ENCODE assay signal across 22 cellular contexts in the genomic region with DNA sequence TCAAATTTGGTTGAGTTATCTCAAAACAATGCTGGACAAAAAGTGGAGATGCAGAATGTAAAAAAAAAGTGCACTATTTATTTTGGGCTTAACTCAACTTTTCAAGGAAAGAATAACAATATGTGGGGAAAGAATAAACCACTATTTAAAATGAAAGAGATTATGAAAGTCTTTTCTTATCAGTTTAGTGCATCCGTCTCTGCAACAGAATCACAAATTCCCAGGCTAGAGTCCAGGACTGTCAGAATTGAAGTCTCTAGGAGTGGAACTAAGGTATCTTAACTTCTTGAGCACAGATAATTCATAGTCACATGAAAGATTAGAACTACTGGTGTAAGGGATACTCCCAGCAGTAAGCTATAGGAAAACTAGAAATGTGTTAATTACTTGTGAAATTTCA.
DNase-seq lines count a peak whose midpoint lies in the region; ATAC-seq, FAIRE-seq and TF ChIP-seq lines count a peak whose summit lies in the region.
"Had no signal": no experiment of that assay in that cellular context is flagged by ENCODE, and none has a peak within 500 bp of the region (broad histone marks: within the 10 kb centered on the region; RNA-seq: fewer than 3 reads in every experiment).

No MANE protein-coding gene starts in this region.

- H3K4me3 Mint-ChIP-seq in endodermal cell, result no peak overlapping the region
- H3K4me3 Mint-ChIP-seq in stimulated activated naive B cell treated with anti-CD40 and anti-IgM and Interleukin-4, amounts not matched to agents 10 μg/mL and 1 μg/mL and 100 μg/mL, for 72 hours, result no peak overlapping the region
- H3K4me3 Mint-ChIP-seq: CD4-positive, alpha-beta memory T cell; HFFc6 had no signal

- no peaks in the 10 kb centered on the region for H3K27me3 ChIP-seq in endothelial cell of umbilical vein (ENCODE audit: control insufficient read depth in 2 of 2, insufficient read depth in 2 of 2, low read length in 2 of 2)
- no peaks in the 10 kb centered on the region for H3K27me3 ChIP-seq in endodermal cell (ENCODE audit: control insufficient read depth, insufficient read depth, low read length, poor library complexity, severe bottlenecking)

- FAIRE-seq in A204.1 (lab: Jason Lieb, UNC) (peak; percentile 9), endothelial cell of umbilical vein (lab: Jason Lieb, UNC) (no peak)
- FAIRE-seq: GM12891, GM18507, H54 had no signal

- intact Hi-C loops in endothelial cell of umbilical vein (cut with micrococcal nuclease), result no loop called here

- POLR2A ChIA-PET in endothelial cell of umbilical vein (lab: Charles Lee), result no interaction called here

- dilution Hi-C loops in endothelial cell of umbilical vein (cut with MboI; ENCODE audit: extremely low pct_ligation_motif_present, low sequenced_read_pairs), result no loop called here

- H2AFZ ChIP-seq in endothelial cell of umbilical vein (ENCODE audit: low read depth, low read length), result no peak overlapping the region

- peaks cover 8% of the 10 kb centered on the region for H3K9me3 Mint-ChIP-seq in endodermal cell
- H3K9me3 Mint-ChIP-seq in stimulated activated naive B cell treated with anti-CD40 and anti-IgM and Interleukin-4, amounts not matched to agents 10 μg/mL and 1 μg/mL and 100 μg/mL, for 72 hours, result peaks cover 0 to 1% of the 10 kb centered on the region in 2 donors
- H3K9me3 Mint-ChIP-seq: CD4-positive, alpha-beta memory T cell; HFFc6 had no signal

- CTCF ChIA-PET in endothelial cell of umbilical vein (lab: Charles Lee), result no interaction called here

- no peaks in the 10 kb centered on the region for H4K20me1 ChIP-seq in endothelial cell of umbilical vein (replicated peaks; ENCODE audit: control insufficient read depth, extremely low read depth, insufficient read depth, low read length)

- H3K9me1 ChIP-seq in endothelial cell of umbilical vein (replicated peaks; ENCODE audit: control insufficient read depth, extremely low read depth, insufficient read depth, low read length), result no peaks in the 10 kb centered on the region

- H3K27ac ChIP-seq in endothelial cell of umbilical vein (ENCODE audit: insufficient read depth, low read depth, low read length) (no peak overlapping the region), endodermal cell (ENCODE audit: low read depth, low read length) (no peak overlapping the region)

- ATAC-seq in GM19455 (IDR thresholded peaks at IDR 0.05; ENCODE audit: unreplicated experiment), result no peak
- no peak for ATAC-seq in stimulated activated naive B cell treated with anti-CD40 and anti-IgM and Interleukin-4, amounts not matched to agents 10 μg/mL and 1 μg/mL and 100 μg/mL, for 72 hours (replicated peaks)

- H3K27ac Mint-ChIP-seq in endodermal cell, result no peak overlapping the region
- H3K27ac Mint-ChIP-seq in stimulated activated naive B cell treated with anti-CD40 and anti-IgM and Interleukin-4, amounts not matched to agents 10 μg/mL and 1 μg/mL and 100 μg/mL, for 72 hours, result no peak overlapping the region
- H3K27ac Mint-ChIP-seq: CD4-positive, alpha-beta memory T cell; HFFc6 had no signal

- H3K4me1 ChIP-seq in endothelial cell of umbilical vein (ENCODE audit: control insufficient read depth, extremely low read depth, insufficient read depth, low read length) (peaks cover 2% of the 10 kb centered on the region), endodermal cell (ENCODE audit: control insufficient read depth, insufficient read depth, low read length) (no peaks in the 10 kb centered on the region)

- no TSS peak for BruUV-seq in endothelial cell of umbilical vein (replicated peaks; lab: Mats Ljungman, UMichigan)

- H3K4me3 ChIP-seq in endothelial cell of umbilical vein (replicated peaks in 1 of 3; ENCODE audit: insufficient read depth in 1 of 3, low read depth in 1 of 3, low read length in 3 of 3), result no peak overlapping the region
- no peak overlapping the region for H3K4me3 ChIP-seq in endodermal cell (ENCODE audit: low read length)
- H3K4me3 ChIP-seq: HAP-1 had no signal

- no peaks in the 10 kb centered on the region for H3K79me2 ChIP-seq in endothelial cell of umbilical vein (ENCODE audit: control insufficient read depth, insufficient read depth, low read length)

- no peaks in the 10 kb centered on the region for H3K36me3 ChIP-seq in endothelial cell of umbilical vein (ENCODE audit: control insufficient read depth in 2 of 2, extremely low read depth in 1 of 2, insufficient read depth in 2 of 2, low read length in 2 of 2)
- H3K36me3 ChIP-seq in endodermal cell (ENCODE audit: control insufficient read depth, insufficient read depth, low read length), result no peaks in the 10 kb centered on the region
- H3K36me3 ChIP-seq: HAP-1 had no signal

- peak; percentile 80 for DNase-seq in OCI-M1 (lab: John Stamatoyannopoulos, UW)
- DNase-seq in astrocyte of the hippocampus (ENCODE audit: low read depth, low spot score), result peak; percentile 2
- peak; percentile 79 for DNase-seq in endothelial cell of umbilical vein (ENCODE audit: low read depth, low spot score)
- DNase-seq in endodermal cell, result no peak
- no peak for DNase-seq in NOMO-1 treated with dmso at 0.1 percent for 144 hours (lab: John Stamatoyannopoulos, UW; ENCODE audit: unreplicated experiment)
- DNase-seq in stimulated activated naive B cell treated with anti-CD40 and anti-IgM and Interleukin-4, amounts not matched to agents 10 μg/mL and 1 μg/mL and 100 μg/mL, for 72 hours, result no peak
- DNase-seq: 8988T; C1 segment of cervical spinal cord; Calu3; CD4-positive, alpha-beta memory T cell; COR-L47; DMS53; DMS79 treated with DMSO at 0.1 percent for 48 hours; GF-D8; GOT3; HFFc6 had no signal

- no peaks in the 10 kb centered on the region for H3K4me1 Mint-ChIP-seq in endodermal cell
- no peaks in the 10 kb centered on the region for H3K4me1 Mint-ChIP-seq in stimulated activated naive B cell treated with anti-CD40 and anti-IgM and Interleukin-4, amounts not matched to agents 10 μg/mL and 1 μg/mL and 100 μg/mL, for 72 hours
- H3K4me1 Mint-ChIP-seq: CD4-positive, alpha-beta memory T cell had no signal

- peaks cover 1% of the 10 kb centered on the region for H3K36me3 Mint-ChIP-seq in endodermal cell (ENCODE audit: low read depth)
- no peaks in the 10 kb centered on the region for H3K36me3 Mint-ChIP-seq in stimulated activated naive B cell treated with anti-CD40 and anti-IgM and Interleukin-4, amounts not matched to agents 10 μg/mL and 1 μg/mL and 100 μg/mL, for 72 hours
- H3K36me3 Mint-ChIP-seq: CD4-positive, alpha-beta memory T cell had no signal

- H3K9me3 ChIP-seq in endothelial cell of umbilical vein (replicated peaks; ENCODE audit: control insufficient read depth, insufficient read depth, low read length) (no peaks in the 10 kb centered on the region), endodermal cell (ENCODE audit: control insufficient read depth, low read length) (no peaks in the 10 kb centered on the region)
- H3K9me3 ChIP-seq: HAP-1 had no signal

- no peak for TF ChIP-seq POLR2A in endothelial cell of umbilical vein (IDR thresholded peaks at IDR 0.05; ENCODE audit: low read depth, low read length)

- H3K9ac ChIP-seq in endothelial cell of umbilical vein (replicated peaks; ENCODE audit: extremely low read depth, insufficient read depth, low read length), result no peak overlapping the region
- no peak overlapping the region for H3K9ac ChIP-seq in endodermal cell (ENCODE audit: extremely low read depth, low read length, poor library complexity, severe bottlenecking)

- TF ChIP-seq CTCF in endothelial cell of umbilical vein (IDR thresholded peaks at IDR 0.05; ENCODE audit: extremely low read depth in 1 of 2, insufficient read depth in 1 of 2, low read depth in 1 of 2, low read length in 2 of 2), result no peak
- TF ChIP-seq CTCF in endodermal cell (conservative IDR thresholded peaks at IDR 0.05), result no peak

- peak overlapping the region; percentile 31 for H3K4me2 ChIP-seq in endothelial cell of umbilical vein (ENCODE audit: insufficient read depth, low read length)

- 94 to 100% methylated on average over 1 of the region's 1 CpG for WGBS in endodermal cell (ENCODE audit: insufficient coverage in 1 of 2, insufficient read length in 1 of 2), 2 experiments

- H3K27me3 Mint-ChIP-seq in endodermal cell (ENCODE audit: insufficient read depth), result no peaks in the 10 kb centered on the region
- H3K27me3 Mint-ChIP-seq in stimulated activated naive B cell treated with anti-CD40 and anti-IgM and Interleukin-4, amounts not matched to agents 10 μg/mL and 1 μg/mL and 100 μg/mL, for 72 hours, result no peaks in the 10 kb centered on the region
- H3K27me3 Mint-ChIP-seq: CD4-positive, alpha-beta memory T cell had no signal

TF ChIP-seq in endothelial cell of umbilical vein, 7 proteins besides CTCF, POLR2A, EP300 and RAD21:
- TF ChIP-seq FOS (IDR thresholded peaks at IDR 0.05; ENCODE audit: borderline replicate concordance, insufficient read depth, low read length), result no peak
- TF ChIP-seq MYC (IDR thresholded peaks at IDR 0.05; ENCODE audit: low read depth, low read length), result no peak
- no peak for TF ChIP-seq POLR2AphosphoS5 (IDR thresholded peaks at IDR 0.05; ENCODE audit: insufficient read depth, low read depth, low read length)
- no peak for TF ChIP-seq EZH2 (IDR thresholded peaks at IDR 0.05; ENCODE audit: borderline replicate concordance, low read depth, low read length, severe bottlenecking)
- no peak for TF ChIP-seq JUN (IDR thresholded peaks at IDR 0.05; ENCODE audit: borderline replicate concordance, insufficient read depth, insufficient read length, low read depth)
- TF ChIP-seq, protein P1, sequence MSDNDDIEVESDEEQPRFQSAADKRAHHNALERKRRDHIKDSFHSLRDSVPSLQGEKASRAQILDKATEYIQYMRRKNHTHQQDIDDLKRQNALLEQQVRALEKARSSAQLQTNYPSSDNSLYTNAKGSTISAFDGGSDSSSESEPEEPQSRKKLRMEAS (IDR thresholded peaks at IDR 0.05; ENCODE audit: insufficient read depth, insufficient read length), result no peak
- TF ChIP-seq GATA2 (IDR thresholded peaks at IDR 0.05; ENCODE audit: insufficient read depth, insufficient read length, low read depth, low read length), result no peak

Comparison
In these comparisons a context has a peak if more than half of its experiments do, and no peak if none do; other contexts are left out.
1. DNase-seq: peak in OCI-M1 (single experiment), astrocyte of the hippocampus (single experiment) and endothelial cell of umbilical vein (single experiment); none in endodermal cell (single experiment), NOMO-1 treated with dmso at 0.1 percent for 144 hours (single experiment) and stimulated activated naive B cell treated with anti-CD40 and anti-IgM and Interleukin-4, amounts not matched to agents 10 μg/mL and 1 μg/mL and 100 μg/mL, for 72 hours (single experiment).